Comparison of ENCODE assay signal across 8 cellular contexts in genomic region chr11:40292636-40293585, GRCh38.
DNase-seq lines count a peak whose midpoint lies in the region; ATAC-seq, FAIRE-seq and TF ChIP-seq lines count a peak whose summit lies in the region.

No MANE protein-coding gene starts in this region.

- peaks cover 0 to 6% (median 0%) of the 10 kb centered on the region in 5 donors for H3K36me3 Mint-ChIP-seq in naive thymus-derived CD4-positive, alpha-beta T cell

- no peak for TF ChIP-seq EP300 in A549 (IDR thresholded peaks at IDR 0.05)

- H3K4me2 ChIP-seq in A549, result peak overlapping the region; percentile 98

- TF ChIP-seq CTCF in A549 (IDR thresholded peaks at IDR 0.05) (no peak), epithelial cell of proximal tubule (conservative IDR thresholded peaks at IDR 0.05; ENCODE audit: low read depth, low read length) (no peak)

- no peak for TF ChIP-seq RAD21 in A549 (conservative IDR thresholded peaks at IDR 0.05 in 1 of 2, IDR thresholded peaks at IDR 0.05 in 1 of 2)

- no peak overlapping the region for H3K27ac Mint-ChIP-seq in naive thymus-derived CD4-positive, alpha-beta T cell

- no peaks in the 10 kb centered on the region for H3K36me3 ChIP-seq in naive thymus-derived CD4-positive, alpha-beta T cell (ENCODE audit: control insufficient read depth in 2 of 3, insufficient read depth in 3 of 3, low read length in 3 of 3)

- H3K4me3 ChIP-seq in A549, result peak overlapping the region; percentile 49
- peak overlapping the region; percentile 82 for H3K4me3 ChIP-seq in epithelial cell of proximal tubule (ENCODE audit: low read depth, low read length)
- H3K4me3 ChIP-seq in naive thymus-derived CD4-positive, alpha-beta T cell (ENCODE audit: low read length), result no peak overlapping the region

- WGBS in A549 (ENCODE audit: missing lambda C conversion rate), result 12% methylated on average over 25 of the region's 40 CpGs

- peaks cover 4% of the 10 kb centered on the region; the same call in 1 of the 3 replicates for H3K4me1 ChIP-seq in A549
- H3K4me1 ChIP-seq in naive thymus-derived CD4-positive, alpha-beta T cell (ENCODE audit: control insufficient read depth in 2 of 2, insufficient read depth in 2 of 2, low read length in 2 of 2), result no peaks in the 10 kb centered on the region

- H3K27me3 ChIP-seq in naive thymus-derived CD4-positive, alpha-beta T cell (ENCODE audit: control insufficient read depth in 2 of 2, insufficient read depth in 2 of 2, low read length in 2 of 2), result no peaks in the 10 kb centered on the region

- peaks cover 0 to 10% (median 5%) of the 10 kb centered on the region in 11 donors for H3K9me3 Mint-ChIP-seq in naive thymus-derived CD4-positive, alpha-beta T cell

- peaks cover 14 to 26% (median 22%) of the 10 kb centered on the region in 5 donors for H3K27me3 Mint-ChIP-seq in naive thymus-derived CD4-positive, alpha-beta T cell

- peaks cover 0 to 18% (median 8%) of the 10 kb centered on the region in 7 donors for H3K4me1 Mint-ChIP-seq in naive thymus-derived CD4-positive, alpha-beta T cell

- no peak for ATAC-seq in A549
- ATAC-seq in naive thymus-derived CD4-positive, alpha-beta T cell, result no peak
- no peak for ATAC-seq in GM18909 (IDR thresholded peaks at IDR 0.05; ENCODE audit: poor library complexity, unreplicated experiment)
- ATAC-seq in HG03175 (IDR thresholded peaks at IDR 0.05; ENCODE audit: unreplicated experiment), result no peak
- no peak for ATAC-seq in HG02642 (IDR thresholded peaks at IDR 0.05; ENCODE audit: poor library complexity, unreplicated experiment)

- FAIRE-seq in A549 (lab: Jason Lieb, UNC), result no peak
- FAIRE-seq in H54 (lab: Jason Lieb, UNC), result no peak

- peak in 1 of 2 experiments; percentile 1 for DNase-seq in A549 (ENCODE audit: low read depth in 1 of 2, low spot score in 1 of 2)
- DNase-seq in NCI-H1105 (lab: John Stamatoyannopoulos, UW), result peak; percentile 5
- no peak for DNase-seq in epithelial cell of proximal tubule (ENCODE audit: low read depth)
- no peak for DNase-seq in naive thymus-derived CD4-positive, alpha-beta T cell
- no peak for DNase-seq in H54 (ENCODE audit: insufficient read length, low spot score)

- intact Hi-C loops in naive thymus-derived CD4-positive, alpha-beta T cell (cut with micrococcal nuclease), result no loop called here

- CTCF ChIA-PET in A549 (lab: Yijun Ruan, JAX), result interaction anchor here (0.6 to 1.8 kb wide), 11 partner anchors 8 to 1503 kb away, joined by 3 to 18 read pairs (median 4); no protein-coding TSS in a partner anchor
- CTCF ChIA-PET in naive thymus-derived CD4-positive, alpha-beta T cell (lab: Charles Lee), result no interaction called here

- H3K9me3 ChIP-seq in A549, result no peaks in the 10 kb centered on the region; the same call in 2 of the 3 replicates
- H3K9me3 ChIP-seq in naive thymus-derived CD4-positive, alpha-beta T cell (ENCODE audit: control insufficient read depth in 2 of 3, low read length in 3 of 3), result no peaks in the 10 kb centered on the region

- peak overlapping the region in 9 of 10 donors; percentile 54 to 79 (median 72) for H3K4me3 Mint-ChIP-seq in naive thymus-derived CD4-positive, alpha-beta T cell

- no peak overlapping the region for H3K27ac ChIP-seq in A549
- H3K27ac ChIP-seq in naive thymus-derived CD4-positive, alpha-beta T cell (ENCODE audit: low read depth, low read length), result no peak overlapping the region

- POLR2A ChIA-PET in A549 (lab: Yijun Ruan, JAX), result no interaction called here
- POLR2A ChIA-PET in naive thymus-derived CD4-positive, alpha-beta T cell (lab: Charles Lee), result no interaction called here

- no peak for TF ChIP-seq POLR2A in A549 (IDR thresholded peaks at IDR 0.05; ENCODE audit: low read length)
- no peak for TF ChIP-seq POLR2A in H54 (IDR thresholded peaks at IDR 0.05; ENCODE audit: low read depth, low read length)

TF ChIP-seq in A549, 52 proteins besides CTCF, POLR2A, EP300 and RAD21:
- TF ChIP-seq ZC3H11A (IDR thresholded peaks at IDR 0.05) (no peak), SMC3 (IDR thresholded peaks at IDR 0.05) (no peak), RNF2 (IDR thresholded peaks at IDR 0.05; ENCODE audit: borderline replicate concordance, low read depth) (no peak), RARB (CRISPR knock-in tag; IDR thresholded peaks at IDR 0.05) (no peak), MAZ (IDR thresholded peaks at IDR 0.05; ENCODE audit: borderline replicate concordance, low read depth, low read length) (no peak), ELK1 (IDR thresholded peaks at IDR 0.05; ENCODE audit: low read depth, low read length) (no peak), MAFK (IDR thresholded peaks at IDR 0.05; ENCODE audit: partially characterized antibody) (no peak), CBX2 (IDR thresholded peaks at IDR 0.05; ENCODE audit: borderline replicate concordance, low read depth) (no peak), EHF (CRISPR knock-in tag; IDR thresholded peaks at IDR 0.05) (no peak), HOXA7 (CRISPR knock-in tag; IDR thresholded peaks at IDR 0.05) (no peak), NPAS2 (CRISPR knock-in tag; IDR thresholded peaks at IDR 0.05; ENCODE audit: borderline replicate concordance) (no peak), NR3C1 (IDR thresholded peaks at IDR 0.05) (no peak)
- TF ChIP-seq, protein P1, sequence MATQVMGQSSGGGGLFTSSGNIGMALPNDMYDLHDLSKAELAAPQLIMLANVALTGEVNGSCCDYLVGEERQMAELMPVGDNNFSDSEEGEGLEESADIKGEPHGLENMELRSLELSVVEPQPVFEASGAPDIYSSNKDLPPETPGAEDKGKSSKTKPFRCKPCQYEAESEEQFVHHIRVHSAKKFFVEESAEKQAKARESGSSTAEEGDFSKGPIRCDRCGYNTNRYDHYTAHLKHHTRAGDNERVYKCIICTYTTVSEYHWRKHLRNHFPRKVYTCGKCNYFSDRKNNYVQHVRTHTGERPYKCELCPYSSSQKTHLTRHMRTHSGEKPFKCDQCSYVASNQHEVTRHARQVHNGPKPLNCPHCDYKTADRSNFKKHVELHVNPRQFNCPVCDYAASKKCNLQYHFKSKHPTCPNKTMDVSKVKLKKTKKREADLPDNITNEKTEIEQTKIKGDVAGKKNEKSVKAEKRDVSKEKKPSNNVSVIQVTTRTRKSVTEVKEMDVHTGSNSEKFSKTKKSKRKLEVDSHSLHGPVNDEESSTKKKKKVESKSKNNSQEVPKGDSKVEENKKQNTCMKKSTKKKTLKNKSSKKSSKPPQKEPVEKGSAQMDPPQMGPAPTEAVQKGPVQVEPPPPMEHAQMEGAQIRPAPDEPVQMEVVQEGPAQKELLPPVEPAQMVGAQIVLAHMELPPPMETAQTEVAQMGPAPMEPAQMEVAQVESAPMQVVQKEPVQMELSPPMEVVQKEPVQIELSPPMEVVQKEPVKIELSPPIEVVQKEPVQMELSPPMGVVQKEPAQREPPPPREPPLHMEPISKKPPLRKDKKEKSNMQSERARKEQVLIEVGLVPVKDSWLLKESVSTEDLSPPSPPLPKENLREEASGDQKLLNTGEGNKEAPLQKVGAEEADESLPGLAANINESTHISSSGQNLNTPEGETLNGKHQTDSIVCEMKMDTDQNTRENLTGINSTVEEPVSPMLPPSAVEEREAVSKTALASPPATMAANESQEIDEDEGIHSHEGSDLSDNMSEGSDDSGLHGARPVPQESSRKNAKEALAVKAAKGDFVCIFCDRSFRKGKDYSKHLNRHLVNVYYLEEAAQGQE (IDR thresholded peaks at IDR 0.05), result no peak
TF ChIP-seq in A549: peak in this region for 0.
